Comparison of ENCODE assay signal across 1 cellular context in the genomic region with DNA sequence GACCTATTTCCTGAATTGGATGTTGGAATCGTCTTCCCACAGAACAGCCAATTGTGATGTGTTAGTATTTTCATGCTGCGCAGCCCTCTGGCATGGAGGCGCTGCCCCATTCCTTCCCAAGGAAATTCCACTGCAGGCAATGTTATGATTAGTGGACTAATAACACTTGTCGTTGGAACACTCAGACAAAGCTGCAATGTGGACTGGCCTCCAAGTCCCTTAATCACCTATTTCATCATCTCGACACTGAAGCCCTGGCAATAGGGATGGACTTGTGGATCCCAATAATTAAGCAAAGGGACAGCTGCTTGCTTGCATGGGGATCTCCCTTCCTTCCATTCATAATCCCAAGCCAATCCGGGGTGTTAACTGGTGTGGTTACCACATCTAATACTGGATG.
TF ChIP-seq lines count a peak whose summit lies in the region.

No MANE protein-coding gene starts in this region.

TF ChIP-seq in SK-N-SH treated with all-trans-retinoic acid at 6 μM for 48 hours, 23 proteins besides CTCF, POLR2A, EP300 and RAD21 (continued from another document):
- TF ChIP-seq, protein P1, sequence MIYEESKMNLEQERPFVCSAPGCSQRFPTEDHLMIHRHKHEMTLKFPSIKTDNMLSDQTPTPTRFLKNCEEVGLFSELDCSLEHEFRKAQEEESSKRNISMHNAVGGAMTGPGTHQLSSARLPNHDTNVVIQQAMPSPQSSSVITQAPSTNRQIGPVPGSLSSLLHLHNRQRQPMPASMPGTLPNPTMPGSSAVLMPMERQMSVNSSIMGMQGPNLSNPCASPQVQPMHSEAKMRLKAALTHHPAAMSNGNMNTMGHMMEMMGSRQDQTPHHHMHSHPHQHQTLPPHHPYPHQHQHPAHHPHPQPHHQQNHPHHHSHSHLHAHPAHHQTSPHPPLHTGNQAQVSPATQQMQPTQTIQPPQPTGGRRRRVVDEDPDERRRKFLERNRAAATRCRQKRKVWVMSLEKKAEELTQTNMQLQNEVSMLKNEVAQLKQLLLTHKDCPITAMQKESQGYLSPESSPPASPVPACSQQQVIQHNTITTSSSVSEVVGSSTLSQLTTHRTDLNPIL (CRISPR knock-in tag; IDR thresholded peaks at IDR 0.05; ENCODE audit: low read depth), result no peak
- TF ChIP-seq ESRRG (CRISPR knock-in tag; IDR thresholded peaks at IDR 0.05) (no peak), PATZ1 (CRISPR knock-in tag; IDR thresholded peaks at IDR 0.05; ENCODE audit: borderline replicate concordance) (no peak)
- TF ChIP-seq, protein P2, sequence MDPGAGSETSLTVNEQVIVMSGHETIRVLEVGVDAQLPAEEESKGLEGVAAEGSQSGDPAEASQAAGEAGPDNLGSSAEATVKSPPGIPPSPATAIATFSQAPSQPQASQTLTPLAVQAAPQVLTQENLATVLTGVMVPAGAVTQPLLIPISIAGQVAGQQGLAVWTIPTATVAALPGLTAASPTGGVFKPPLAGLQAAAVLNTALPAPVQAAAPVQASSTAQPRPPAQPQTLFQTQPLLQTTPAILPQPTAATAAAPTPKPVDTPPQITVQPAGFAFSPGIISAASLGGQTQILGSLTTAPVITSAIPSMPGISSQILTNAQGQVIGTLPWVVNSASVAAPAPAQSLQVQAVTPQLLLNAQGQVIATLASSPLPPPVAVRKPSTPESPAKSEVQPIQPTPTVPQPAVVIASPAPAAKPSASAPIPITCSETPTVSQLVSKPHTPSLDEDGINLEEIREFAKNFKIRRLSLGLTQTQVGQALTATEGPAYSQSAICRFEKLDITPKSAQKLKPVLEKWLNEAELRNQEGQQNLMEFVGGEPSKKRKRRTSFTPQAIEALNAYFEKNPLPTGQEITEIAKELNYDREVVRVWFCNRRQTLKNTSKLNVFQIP (CRISPR knock-in tag; IDR thresholded peaks at IDR 0.05; ENCODE audit: borderline replicate concordance, low read depth), result no peak
